ENCODE assay signal across 1 cellular context in the genomic region with DNA sequence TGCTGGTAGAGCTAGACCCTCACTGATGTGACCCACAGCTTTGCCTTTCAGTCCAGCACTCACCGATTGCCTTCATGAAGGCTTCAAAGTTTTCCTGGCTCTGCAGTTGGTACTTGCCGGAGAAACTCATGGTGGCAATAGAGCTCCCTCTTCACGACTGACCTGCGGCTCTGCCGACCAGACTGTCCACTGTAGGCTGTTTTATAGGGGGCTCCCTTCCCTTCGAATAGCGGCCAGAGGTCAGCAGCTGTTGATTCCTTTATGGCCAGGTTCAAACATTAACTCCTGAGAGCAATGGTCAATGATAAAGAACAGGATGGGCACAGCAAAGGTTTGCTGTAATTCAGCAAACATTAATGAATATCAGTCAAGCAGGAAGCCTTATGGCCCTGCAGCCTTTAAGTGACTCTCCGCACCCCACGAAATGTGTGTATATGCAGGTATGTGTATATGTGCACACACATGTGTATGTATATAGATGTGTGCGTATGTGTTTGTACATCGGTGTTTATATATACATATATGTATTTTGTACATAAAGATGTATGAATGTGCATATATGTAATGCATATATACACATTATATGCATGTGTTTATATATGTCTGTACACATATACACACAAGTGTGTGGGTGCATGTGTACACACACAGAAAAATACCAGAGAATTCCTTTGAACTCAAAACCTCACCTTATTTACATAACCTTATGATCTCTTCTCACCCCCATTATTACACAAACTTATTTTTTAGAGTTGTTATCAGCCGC.
TF ChIP-seq lines count a peak whose summit lies in the region.

TSS of gene FABP1 (minus strand) at position 175 of the 766 bp plus-strand sequence. CDS start at position 130, 45 bp downstream.

TF ChIP-seq in HepG2, 621 proteins besides CTCF, POLR2A, EP300 and RAD21 (continued from another document and continues in another):
- peak; percentile 36; the same call in 1 of the 2 replicates for TF ChIP-seq ZNF709 (CRISPR knock-in tag; IDR thresholded peaks at IDR 0.05)
- TF ChIP-seq KAT8 (CRISPR knock-in tag; IDR thresholded peaks at IDR 0.05): peak; percentile 42; the same call in 1 of the 2 replicates
- TF ChIP-seq SATB2 (CRISPR knock-in tag; IDR thresholded peaks at IDR 0.05): peak; percentile 6; the same call in 1 of the 2 replicates
- TF ChIP-seq SRF (IDR thresholded peaks at IDR 0.05; ENCODE audit: low read depth, low read length): 0 out of 2 replicates have a peak, but pooled peaks have one; percentile 3
- TF ChIP-seq THAP8 (CRISPR knock-in tag; IDR thresholded peaks at IDR 0.05; ENCODE audit: borderline replicate concordance): no peak
- no peak; the same call in 1 of the 2 replicates for TF ChIP-seq EEA1 (CRISPR knock-in tag; IDR thresholded peaks at IDR 0.05; ENCODE audit: borderline replicate concordance)
- no peak for TF ChIP-seq THYN1 (CRISPR knock-in tag; IDR thresholded peaks at IDR 0.05; ENCODE audit: borderline replicate concordance, low read depth)
- 0 out of 2 replicates have a peak, but pooled peaks have one; percentile 52 for TF ChIP-seq HIC2 (CRISPR knock-in tag; IDR thresholded peaks at IDR 0.05; ENCODE audit: low read depth)
- no peak for TF ChIP-seq SCMH1 (CRISPR knock-in tag; IDR thresholded peaks at IDR 0.05; ENCODE audit: borderline replicate concordance)
- TF ChIP-seq, protein P1, sequence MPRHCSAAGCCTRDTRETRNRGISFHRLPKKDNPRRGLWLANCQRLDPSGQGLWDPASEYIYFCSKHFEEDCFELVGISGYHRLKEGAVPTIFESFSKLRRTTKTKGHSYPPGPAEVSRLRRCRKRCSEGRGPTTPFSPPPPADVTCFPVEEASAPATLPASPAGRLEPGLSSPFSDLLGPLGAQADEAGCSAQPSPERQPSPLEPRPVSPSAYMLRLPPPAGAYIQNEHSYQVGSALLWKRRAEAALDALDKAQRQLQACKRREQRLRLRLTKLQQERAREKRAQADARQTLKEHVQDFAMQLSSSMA (CRISPR knock-in tag; IDR thresholded peaks at IDR 0.05): no peak; the same call in 1 of the 2 replicates
- TF ChIP-seq MED13 (CRISPR knock-in tag; IDR thresholded peaks at IDR 0.05): peak; percentile 79; the same call in 1 of the 2 replicates
- TF ChIP-seq ZNF354B (CRISPR knock-in tag; IDR thresholded peaks at IDR 0.05): 0 out of 2 replicates have a peak, but pooled peaks have one; percentile 67
- peak; percentile 93 for TF ChIP-seq ZNF350 (CRISPR knock-in tag; IDR thresholded peaks at IDR 0.05; ENCODE audit: borderline replicate concordance, low read depth)
- TF ChIP-seq ZNF44 (CRISPR knock-in tag; IDR thresholded peaks at IDR 0.05): no peak
- peak; percentile 81; the same call in 1 of the 2 replicates for TF ChIP-seq KLF11 (CRISPR knock-in tag; IDR thresholded peaks at IDR 0.05)
- peak; percentile 71; the same call in 1 of the 2 replicates for TF ChIP-seq HHEX (CRISPR knock-in tag; IDR thresholded peaks at IDR 0.05)
- peak; percentile 88; the same call in 1 of the 2 replicates for TF ChIP-seq ZNF782 (CRISPR knock-in tag; IDR thresholded peaks at IDR 0.05; ENCODE audit: borderline replicate concordance)
- TF ChIP-seq ZNF275 (CRISPR knock-in tag; IDR thresholded peaks at IDR 0.05; ENCODE audit: borderline replicate concordance): peak; percentile 89; the same call in 1 of the 2 replicates
- no peak for TF ChIP-seq ZBTB37 (CRISPR knock-in tag; IDR thresholded peaks at IDR 0.05)
- TF ChIP-seq, protein P2, sequence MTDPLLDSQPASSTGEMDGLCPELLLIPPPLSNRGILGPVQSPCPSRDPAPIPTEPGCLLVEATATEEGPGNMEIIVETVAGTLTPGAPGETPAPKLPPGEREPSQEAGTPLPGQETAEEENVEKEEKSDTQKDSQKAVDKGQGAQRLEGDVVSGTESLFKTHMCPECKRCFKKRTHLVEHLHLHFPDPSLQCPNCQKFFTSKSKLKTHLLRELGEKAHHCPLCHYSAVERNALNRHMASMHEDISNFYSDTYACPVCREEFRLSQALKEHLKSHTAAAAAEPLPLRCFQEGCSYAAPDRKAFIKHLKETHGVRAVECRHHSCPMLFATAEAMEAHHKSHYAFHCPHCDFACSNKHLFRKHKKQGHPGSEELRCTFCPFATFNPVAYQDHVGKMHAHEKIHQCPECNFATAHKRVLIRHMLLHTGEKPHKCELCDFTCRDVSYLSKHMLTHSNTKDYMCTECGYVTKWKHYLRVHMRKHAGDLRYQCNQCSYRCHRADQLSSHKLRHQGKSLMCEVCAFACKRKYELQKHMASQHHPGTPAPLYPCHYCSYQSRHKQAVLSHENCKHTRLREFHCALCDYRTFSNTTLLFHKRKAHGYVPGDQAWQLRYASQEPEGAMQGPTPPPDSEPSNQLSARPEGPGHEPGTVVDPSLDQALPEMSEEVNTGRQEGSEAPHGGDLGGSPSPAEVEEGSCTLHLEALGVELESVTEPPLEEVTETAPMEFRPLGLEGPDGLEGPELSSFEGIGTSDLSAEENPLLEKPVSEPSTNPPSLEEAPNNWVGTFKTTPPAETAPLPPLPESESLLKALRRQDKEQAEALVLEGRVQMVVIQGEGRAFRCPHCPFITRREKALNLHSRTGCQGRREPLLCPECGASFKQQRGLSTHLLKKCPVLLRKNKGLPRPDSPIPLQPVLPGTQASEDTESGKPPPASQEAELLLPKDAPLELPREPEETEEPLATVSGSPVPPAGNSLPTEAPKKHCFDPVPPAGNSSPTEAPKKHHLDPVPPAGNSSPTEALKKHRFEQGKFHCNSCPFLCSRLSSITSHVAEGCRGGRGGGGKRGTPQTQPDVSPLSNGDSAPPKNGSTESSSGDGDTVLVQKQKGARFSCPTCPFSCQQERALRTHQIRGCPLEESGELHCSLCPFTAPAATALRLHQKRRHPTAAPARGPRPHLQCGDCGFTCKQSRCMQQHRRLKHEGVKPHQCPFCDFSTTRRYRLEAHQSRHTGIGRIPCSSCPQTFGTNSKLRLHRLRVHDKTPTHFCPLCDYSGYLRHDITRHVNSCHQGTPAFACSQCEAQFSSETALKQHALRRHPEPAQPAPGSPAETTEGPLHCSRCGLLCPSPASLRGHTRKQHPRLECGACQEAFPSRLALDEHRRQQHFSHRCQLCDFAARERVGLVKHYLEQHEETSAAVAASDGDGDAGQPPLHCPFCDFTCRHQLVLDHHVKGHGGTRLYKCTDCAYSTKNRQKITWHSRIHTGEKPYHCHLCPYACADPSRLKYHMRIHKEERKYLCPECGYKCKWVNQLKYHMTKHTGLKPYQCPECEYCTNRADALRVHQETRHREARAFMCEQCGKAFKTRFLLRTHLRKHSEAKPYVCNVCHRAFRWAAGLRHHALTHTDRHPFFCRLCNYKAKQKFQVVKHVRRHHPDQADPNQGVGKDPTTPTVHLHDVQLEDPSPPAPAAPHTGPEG (CRISPR knock-in tag; IDR thresholded peaks at IDR 0.05): peak; percentile 91
- no peak for TF ChIP-seq MTA1 (CRISPR knock-in tag; IDR thresholded peaks at IDR 0.05; ENCODE audit: borderline replicate concordance)
- TF ChIP-seq HNRNPLL (IDR thresholded peaks at IDR 0.05; ENCODE audit: low read depth, low read length, poor library complexity, severe bottlenecking): no peak
- TF ChIP-seq ZNF747 (CRISPR knock-in tag; IDR thresholded peaks at IDR 0.05; ENCODE audit: borderline replicate concordance): peak; percentile 46; the same call in 1 of the 2 replicates
- TF ChIP-seq RORA (CRISPR knock-in tag; IDR thresholded peaks at IDR 0.05): no peak
- peak; percentile 5; the same call in 1 of the 2 replicates for TF ChIP-seq ESRRA (CRISPR knock-in tag; IDR thresholded peaks at IDR 0.05; ENCODE audit: low read depth)
- TF ChIP-seq GLI4 (CRISPR knock-in tag; IDR thresholded peaks at IDR 0.05; ENCODE audit: borderline replicate concordance): peak; percentile 63; the same call in 1 of the 2 replicates
- peak; percentile 59; the same call in 1 of the 2 replicates for TF ChIP-seq ELF1 (CRISPR knock-in tag; IDR thresholded peaks at IDR 0.05)
- TF ChIP-seq ZNF512B (CRISPR knock-in tag; IDR thresholded peaks at IDR 0.05; ENCODE audit: borderline replicate concordance): no peak
- TF ChIP-seq, protein P3, sequence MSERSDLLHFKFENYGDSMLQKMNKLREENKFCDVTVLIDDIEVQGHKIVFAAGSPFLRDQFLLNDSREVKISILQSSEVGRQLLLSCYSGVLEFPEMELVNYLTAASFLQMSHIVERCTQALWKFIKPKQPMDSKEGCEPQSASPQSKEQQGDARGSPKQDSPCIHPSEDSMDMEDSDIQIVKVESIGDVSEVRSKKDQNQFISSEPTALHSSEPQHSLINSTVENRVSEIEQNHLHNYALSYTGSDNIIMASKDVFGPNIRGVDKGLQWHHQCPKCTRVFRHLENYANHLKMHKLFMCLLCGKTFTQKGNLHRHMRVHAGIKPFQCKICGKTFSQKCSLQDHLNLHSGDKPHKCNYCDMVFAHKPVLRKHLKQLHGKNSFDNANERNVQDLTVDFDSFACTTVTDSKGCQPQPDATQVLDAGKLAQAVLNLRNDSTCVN (CRISPR knock-in tag; IDR thresholded peaks at IDR 0.05; ENCODE audit: borderline replicate concordance): no peak; the same call in 1 of the 2 replicates
- no peak for TF ChIP-seq ZNF432 (CRISPR knock-in tag; IDR thresholded peaks at IDR 0.05; ENCODE audit: borderline replicate concordance)
- TF ChIP-seq SAP130 (CRISPR knock-in tag; IDR thresholded peaks at IDR 0.05; ENCODE audit: low read depth): peak; percentile 88
- TF ChIP-seq ZMAT3 (CRISPR knock-in tag; conservative IDR thresholded peaks at IDR 0.05): 0 out of 2 replicates have a peak, but pooled peaks have one; percentile 81
- TF ChIP-seq ZFP90 (CRISPR knock-in tag; IDR thresholded peaks at IDR 0.05; ENCODE audit: borderline replicate concordance): peak; percentile 17; the same call in 1 of the 2 replicates
- TF ChIP-seq RFXANK (CRISPR knock-in tag; IDR thresholded peaks at IDR 0.05): no peak; the same call in 1 of the 2 replicates
- TF ChIP-seq ZNF7 (CRISPR knock-in tag; IDR thresholded peaks at IDR 0.05): no peak
- TF ChIP-seq TIGD3 (CRISPR knock-in tag; IDR thresholded peaks at IDR 0.05; ENCODE audit: borderline replicate concordance): peak; percentile 36; the same call in 1 of the 2 replicates
- TF ChIP-seq RARA (CRISPR knock-in tag; IDR thresholded peaks at IDR 0.05): peak; percentile 96
